ENCODE assay signal across 9 cellular contexts in genomic region chr21:25862596-25862995, GRCh38.
DNase-seq lines count a peak whose midpoint lies in the region; ATAC-seq, FAIRE-seq and TF ChIP-seq lines count a peak whose summit lies in the region.
"Had no signal": no experiment of that assay in that cellular context is flagged by ENCODE, and none has a peak within 500 bp of the region (broad histone marks: within the 10 kb centered on the region; RNA-seq: fewer than 3 reads in every experiment).

No MANE protein-coding gene starts in this region.

- no peak overlapping the region for H3K27ac ChIP-seq in neutrophil

- peak; percentile 25 to 34 for DNase-seq in NCI-H2081 (lab: John Stamatoyannopoulos, UW)
- no peak for DNase-seq in NCI-H2081 treated with DMSO at 0.1 percent for 48 hours (lab: John Stamatoyannopoulos, UW)
- DNase-seq in NCI-H1694 (lab: John Stamatoyannopoulos, UW): peak; percentile 61
- DNase-seq in bronchial epithelial cell (ENCODE audit: low read depth): peak; percentile 45
- no peak for DNase-seq in DMS114 treated with DMSO at 0.1 percent for 48 hours (lab: John Stamatoyannopoulos, UW; ENCODE audit: unreplicated experiment)
- DNase-seq: activated T-cell treated with anti-CD3 and anti-CD28 coated beads, Interleukin-2, amount 50 U/mL, for 4 hours had no signal

- no peaks in the 10 kb centered on the region for H3K4me1 ChIP-seq in neutrophil (ENCODE audit: control insufficient read depth in 1 of 2, insufficient read depth in 1 of 2, low read depth in 1 of 2, low read length in 1 of 2)

- FAIRE-seq in bronchial epithelial cell (lab: Jason Lieb, UNC): no peak

- ATAC-seq in GM19395 (IDR thresholded peaks at IDR 0.05; ENCODE audit: unreplicated experiment) (peak; percentile 83), GM21447 (IDR thresholded peaks at IDR 0.05; ENCODE audit: unreplicated experiment) (no peak)

- H3K4me3 ChIP-seq in bronchial epithelial cell (ENCODE audit: low read depth, low read length) (no peak overlapping the region), neutrophil (ENCODE audit: low read depth in 1 of 2, low read length in 1 of 2) (no peak overlapping the region)

- peak; percentile 85 for TF ChIP-seq CTCF in bronchial epithelial cell (IDR thresholded peaks at IDR 0.05; ENCODE audit: insufficient read depth, low read length, severe bottlenecking)
- peak; percentile 40 for TF ChIP-seq CTCF in neutrophil (IDR thresholded peaks at IDR 0.05)

- H3K27me3 ChIP-seq in bronchial epithelial cell (ENCODE audit: control insufficient read depth, insufficient read depth, low read length) (no peaks in the 10 kb centered on the region), neutrophil (no peaks in the 10 kb centered on the region)

- H3K36me3 ChIP-seq in bronchial epithelial cell (ENCODE audit: control insufficient read depth, insufficient read depth, low read length): no peaks in the 10 kb centered on the region
- H3K36me3 ChIP-seq in neutrophil: no peaks in the 10 kb centered on the region

- no peaks in the 10 kb centered on the region for H3K9me3 ChIP-seq in neutrophil

Comparison
In these comparisons a context has a peak if more than half of its experiments do, and no peak if none do; other contexts are left out.
1. DNase-seq: peak in NCI-H2081 (2 of 2), NCI-H1694 (single experiment) and bronchial epithelial cell (single experiment); none in NCI-H2081 treated with DMSO at 0.1 percent for 48 hours (single experiment) and DMS114 treated with DMSO at 0.1 percent for 48 hours (single experiment).